1 cellular context compared by ENCODE assay signal in the genomic region with DNA sequence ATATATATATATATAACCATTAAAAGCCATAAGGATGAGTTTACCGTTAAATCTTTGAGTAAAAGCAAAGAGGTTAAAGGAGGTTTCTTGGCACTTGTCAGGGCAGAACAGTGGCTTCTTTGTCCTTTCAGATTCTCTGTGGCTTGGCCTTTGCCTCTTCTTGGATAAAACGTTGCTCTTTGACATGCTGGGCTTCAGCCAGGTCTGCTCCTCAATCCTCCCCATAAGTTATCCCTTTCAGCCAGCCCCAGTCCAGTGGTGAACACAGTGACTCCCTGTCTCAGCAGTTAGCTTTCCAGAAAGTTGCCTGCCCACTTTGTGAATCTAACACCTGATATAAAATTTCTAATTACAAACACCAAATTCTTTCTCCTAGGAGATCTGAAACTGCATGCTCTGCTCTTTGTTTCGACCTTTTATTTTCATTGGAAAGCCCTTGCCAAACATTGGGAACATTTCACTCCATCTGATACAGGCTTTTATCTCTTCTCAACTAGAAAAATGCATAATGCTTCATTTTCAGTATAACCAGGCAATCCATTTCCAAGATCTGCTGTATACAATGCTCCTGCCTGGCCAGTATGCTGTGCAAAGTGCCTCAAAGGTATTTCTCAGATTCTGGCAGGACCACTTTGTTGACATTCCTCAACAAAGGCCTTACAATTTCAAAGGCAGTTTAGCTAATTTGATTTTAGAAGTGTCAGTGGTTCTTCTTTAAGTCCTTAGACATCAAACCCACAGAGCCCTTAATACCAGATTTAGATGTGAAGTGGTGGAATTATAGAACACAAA.
TF ChIP-seq lines count a peak whose summit lies in the region.

No MANE protein-coding gene starts in this region.

TF ChIP-seq in endothelial cell of umbilical vein, 7 proteins besides CTCF, POLR2A, EP300 and RAD21:
- TF ChIP-seq GATA2 (IDR thresholded peaks at IDR 0.05; ENCODE audit: insufficient read depth, insufficient read length, low read depth, low read length) (no peak), MYC (IDR thresholded peaks at IDR 0.05; ENCODE audit: low read depth, low read length) (no peak), EZH2 (IDR thresholded peaks at IDR 0.05; ENCODE audit: borderline replicate concordance, low read depth, low read length, severe bottlenecking) (no peak), FOS (IDR thresholded peaks at IDR 0.05; ENCODE audit: borderline replicate concordance, insufficient read depth, low read length) (no peak), JUN (IDR thresholded peaks at IDR 0.05; ENCODE audit: borderline replicate concordance, insufficient read depth, insufficient read length, low read depth) (no peak), POLR2AphosphoS5 (IDR thresholded peaks at IDR 0.05; ENCODE audit: insufficient read depth, low read depth, low read length) (no peak)
- TF ChIP-seq, protein P1, sequence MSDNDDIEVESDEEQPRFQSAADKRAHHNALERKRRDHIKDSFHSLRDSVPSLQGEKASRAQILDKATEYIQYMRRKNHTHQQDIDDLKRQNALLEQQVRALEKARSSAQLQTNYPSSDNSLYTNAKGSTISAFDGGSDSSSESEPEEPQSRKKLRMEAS (IDR thresholded peaks at IDR 0.05; ENCODE audit: insufficient read depth, insufficient read length) = no peak
